In the genomic region with DNA sequence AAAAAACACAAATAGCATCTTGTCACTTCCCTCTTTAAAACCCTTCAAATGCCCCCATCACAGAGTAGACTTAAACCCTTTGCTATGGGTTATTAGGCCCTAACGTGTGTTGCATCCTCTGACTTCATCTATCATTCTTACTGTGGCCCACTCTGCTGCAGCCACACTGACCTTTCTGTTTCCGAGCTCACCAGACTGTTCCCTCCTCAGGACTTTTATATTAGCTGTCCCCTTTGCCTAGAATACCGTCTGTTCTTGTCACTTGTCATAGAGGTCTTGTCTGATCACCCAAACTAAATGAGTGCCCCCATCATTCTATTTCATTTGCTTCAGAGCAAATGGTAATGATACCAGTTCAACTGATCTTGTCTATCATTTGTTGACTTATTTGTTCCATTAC, we compare ENCODE assay signal across 8 cellular contexts. TPM values are rescaled to one million over a fixed set of nuclear protein-coding genes. Genes with fewer than 3 reads are reported as not detected.
DNase-seq lines count a peak whose midpoint lies in the region; ATAC-seq and TF ChIP-seq lines count a peak whose summit lies in the region.

No MANE protein-coding gene starts in this region.

- H3K27me3 ChIP-seq in fibroblast of lung (ENCODE audit: control insufficient read depth, insufficient read depth, low read length) (no peaks in the 10 kb centered on the region), psoas muscle (ENCODE audit: insufficient read depth in 3 of 3, low read length in 2 of 3) (no peaks in the 10 kb centered on the region)

- H3K36me3 ChIP-seq in fibroblast of lung (ENCODE audit: control insufficient read depth, insufficient read depth, low read length) (no peaks in the 10 kb centered on the region), psoas muscle (ENCODE audit: insufficient read depth in 1 of 2, low read depth in 1 of 2) (peaks cover 5 to 9% of the 10 kb centered on the region in 2 donors)

- H4K20me1 ChIP-seq in fibroblast of lung (ENCODE audit: control insufficient read depth, extremely low read depth, insufficient read depth, low read length), result peaks cover 12% of the 10 kb centered on the region

- H3K9ac ChIP-seq in fibroblast of lung (ENCODE audit: insufficient read depth, low read length), result peak overlapping the region; percentile 17

- DNase-seq in SK-N-DZ (ENCODE audit: low spot score) (peak; percentile 19), fibroblast of lung (ENCODE audit: low read depth in 2 of 2) (no peak), psoas muscle (no peak), NOMO-1 (lab: John Stamatoyannopoulos, UW; ENCODE audit: unreplicated experiment in 2 of 2) (no peak), GM13977 (ENCODE audit: low spot score) (no peak), dermis blood vessel endothelial cell (no peak)

- H2AFZ ChIP-seq in fibroblast of lung (ENCODE audit: low read length), result peak overlapping the region; percentile 87

- no peak for ATAC-seq in psoas muscle
- no peak for ATAC-seq in HG02981 (IDR thresholded peaks at IDR 0.05; ENCODE audit: unreplicated experiment)

- H3K79me2 ChIP-seq in fibroblast of lung (ENCODE audit: control insufficient read depth, insufficient read depth, low read length), result peaks cover 36% of the 10 kb centered on the region

- intact Hi-C loops in psoas muscle (cut with DNase I), result loop anchor here in 1 of 2 donors (2.0 to 10.0 kb wide), 2 partner anchors 544 to 1202 kb away; a partner anchor contains a TSS

- peaks cover 30% of the 10 kb centered on the region for H3K4me1 ChIP-seq in fibroblast of lung (ENCODE audit: control insufficient read depth, extremely low read depth, insufficient read depth, low read length)
- peaks cover 58% of the 10 kb centered on the region for H3K4me1 ChIP-seq in psoas muscle

- peak overlapping the region; percentile 91 for H3K27ac ChIP-seq in fibroblast of lung (ENCODE audit: insufficient read depth, low read length)
- peak overlapping the region; percentile 97 for H3K27ac ChIP-seq in psoas muscle

- 12 to 24% (median 13%) methylated on average over 3 of the region's 3 CpGs for WGBS in psoas muscle, 3 donors

- TF ChIP-seq CTCF in fibroblast of lung (conservative IDR thresholded peaks at IDR 0.05 in 1 of 2, IDR thresholded peaks at IDR 0.05 in 1 of 2; ENCODE audit: low read depth in 1 of 2, low read length in 2 of 2), result no peak
- TF ChIP-seq CTCF in psoas muscle (IDR thresholded peaks at IDR 0.05), result no peak
- TF ChIP-seq CTCF in GM13977 (IDR thresholded peaks at IDR 0.05; ENCODE audit: extremely low read depth, insufficient read depth, missing control alignments), result no peak

- no peaks in the 10 kb centered on the region for H3K9me3 ChIP-seq in fibroblast of lung (ENCODE audit: control insufficient read depth, insufficient read depth, low read depth, low read length)
- no peaks in the 10 kb centered on the region for H3K9me3 ChIP-seq in psoas muscle

- H3K4me2 ChIP-seq in fibroblast of lung (ENCODE audit: extremely low read depth, insufficient read depth, low read length), result peak overlapping the region; percentile 84

- H3K4me3 ChIP-seq in GM08714 (ENCODE audit: low read length) (peak overlapping the region; percentile 97), fibroblast of lung (replicated peaks in 1 of 4; ENCODE audit: control extremely low read depth in 1 of 4, insufficient read depth in 1 of 4, low read depth in 3 of 4, low read length in 4 of 4) (peak overlapping the region in 3 of 4 experiments; percentile 12 to 91 (median 83)), psoas muscle (peak overlapping the region; percentile 85)

- in situ Hi-C loops in GM13977 (cut with MboI; ENCODE audit: low pct_unique_long_range_greater_than_20kb, low sequenced_read_pairs, unreplicated experiment), result no loop called here

RNA-seq across cellular contexts. Expression of a gene that starts 0.9 kb away (rescaled TPM):
- polyA plus RNA-seq in SK-N-DZ (2014; cell fraction: cytosol; rRNA removed), result 26.7 and 27.8 TPM in 2 replicates
- polyA plus RNA-seq in SK-N-DZ (2014; cell fraction: nucleus; rRNA removed), result 11.4 and 12.3 TPM in 2 replicates
- 46.7 and 48.4 TPM in 2 replicates for total RNA-seq in fibroblast of lung
- 20.9 and 38.2 TPM in 2 replicates for polyA plus RNA-seq in fibroblast of lung
- polyA plus RNA-seq in fibroblast of lung (2012), result 12.7 and 26.3 TPM in 2 replicates
- polyA minus RNA-seq in fibroblast of lung (ENCODE audit: low replicate concordance), result 52.3 and 178 TPM in 2 replicates
- total RNA-seq in psoas muscle, result 100 to 1,000 TPM in 2 of 4 donors, 10 to 100 TPM in 2; 69.3 to 188 (median 111) TPM
- polyA plus RNA-seq in psoas muscle, result 10 to 100 TPM; 23.5 to 68.0 (median 48.1) TPM
- total RNA-seq in dermis blood vessel endothelial cell, result 47.0 and 48.9 TPM in 2 replicates

RNA-seq across cellular contexts. Expression of a gene that starts 47.1 kb away (rescaled TPM):
- polyA plus RNA-seq in SK-N-DZ (2014; cell fraction: cytosol; rRNA removed), result 79.2 and 95.4 TPM in 2 replicates
- polyA plus RNA-seq in SK-N-DZ (2014; cell fraction: nucleus; rRNA removed), result 103 and 107 TPM in 2 replicates
- total RNA-seq in fibroblast of lung (5.6 and 6.2 TPM in 2 replicates), psoas muscle (10 to 100 TPM in 3 of 4 donors, 1 to 10 TPM in 1; 8.3 to 14.7 (median 13.2) TPM), dermis blood vessel endothelial cell (10.6 and 16.0 TPM in 2 replicates)
- polyA plus RNA-seq in fibroblast of lung (16.1 and 31.2 TPM in 2 replicates), psoas muscle (10 to 100 TPM; 11.4 to 22.2 (median 13.1) TPM)
- 12.1 and 29.9 TPM in 2 replicates for polyA plus RNA-seq in fibroblast of lung (2012)
- polyA minus RNA-seq in fibroblast of lung (ENCODE audit: low replicate concordance), result 51.9 and 109 TPM in 2 replicates
